Comparison of ENCODE assay signal across 9 cellular contexts in genomic region chr15:92277776-92278175, GRCh38.
DNase-seq lines count a peak whose midpoint lies in the region; ATAC-seq and TF ChIP-seq lines count a peak whose summit lies in the region.
"Had no signal": no experiment of that assay in that cellular context is flagged by ENCODE, and none has a peak within 500 bp of the region (broad histone marks: within the 10 kb centered on the region; RNA-seq: fewer than 3 reads in every experiment).

No MANE protein-coding gene starts in this region.

- H3K18ac ChIP-seq in mesendoderm (ENCODE audit: low read length) = no peak overlapping the region

- no peak overlapping the region for H2AK5ac ChIP-seq in mesendoderm (ENCODE audit: low read length)

- no peak overlapping the region for H3K56ac ChIP-seq in mesendoderm (ENCODE audit: low read length)

- POLR2A ChIA-PET in WTC11 (lab: Charles Lee) = no interaction called here

- H3K4me1 Mint-ChIP-seq in WTC11 = no peaks in the 10 kb centered on the region
- H3K4me1 Mint-ChIP-seq: naive thymus-derived CD4-positive, alpha-beta T cell had no signal

- ATAC-seq in HG02678 (IDR thresholded peaks at IDR 0.05; ENCODE audit: unreplicated experiment) = peak; percentile 63
- peak; percentile 69 for ATAC-seq in WTC11
- no peak for ATAC-seq in GM18870 (IDR thresholded peaks at IDR 0.05; ENCODE audit: unreplicated experiment)
- no peak for ATAC-seq in HG02870 (IDR thresholded peaks at IDR 0.05; ENCODE audit: unreplicated experiment)
- ATAC-seq: naive thymus-derived CD4-positive, alpha-beta T cell had no signal

- no peak for TF ChIP-seq CTCF in WTC11 (IDR thresholded peaks at IDR 0.05)

- H4K8ac ChIP-seq in mesendoderm (ENCODE audit: low read depth, low read length) = no peak overlapping the region

- H3K27me3 Mint-ChIP-seq in WTC11 (ENCODE audit: low read depth) = no peaks in the 10 kb centered on the region

- WGBS in mesendoderm (ENCODE audit: extremely low coverage, insufficient coverage, low lambda C conversion rate) = no CpG with 5 or more reads among the region's 1 CpG

- H3K9ac ChIP-seq in mesendoderm (ENCODE audit: low read length) = no peak overlapping the region

- no peaks in the 10 kb centered on the region for H3K79me1 ChIP-seq in mesendoderm (ENCODE audit: low read length)

- no peaks in the 10 kb centered on the region for H3K36me3 ChIP-seq in mesendoderm (ENCODE audit: control insufficient read depth, insufficient read depth, low read length)

- no peak overlapping the region for H2BK15ac ChIP-seq in mesendoderm (replicated peaks; ENCODE audit: low read depth)

- no peak overlapping the region for H2BK5ac ChIP-seq in mesendoderm (ENCODE audit: low read length)

- no peaks in the 10 kb centered on the region for H3K9me3 Mint-ChIP-seq in WTC11
- H3K9me3 Mint-ChIP-seq: naive thymus-derived CD4-positive, alpha-beta T cell had no signal

- H2BK120ac ChIP-seq in mesendoderm (ENCODE audit: low read depth, low read length) = no peak overlapping the region

- no peaks in the 10 kb centered on the region for H3K27me3 ChIP-seq in mesendoderm (ENCODE audit: insufficient read depth, low read length, poor library complexity)

- no peak overlapping the region for H3K4me3 ChIP-seq in mesendoderm (ENCODE audit: low read length)

- no peak overlapping the region for H3K4ac ChIP-seq in mesendoderm (ENCODE audit: low read depth, low read length)

- no peak overlapping the region for H3K4me3 Mint-ChIP-seq in WTC11
- H3K4me3 Mint-ChIP-seq: naive thymus-derived CD4-positive, alpha-beta T cell had no signal

- no peak overlapping the region for H3K27ac Mint-ChIP-seq in WTC11
- H3K27ac Mint-ChIP-seq: naive thymus-derived CD4-positive, alpha-beta T cell had no signal

- H3K27ac ChIP-seq in mesendoderm (ENCODE audit: low read depth, low read length) = no peak overlapping the region

- DNase-seq in SIG-M5 treated with dmso at 0.1 percent for 504 hours (lab: John Stamatoyannopoulos, UW; ENCODE audit: unreplicated experiment) (peak; percentile 11), SIG-M5 (lab: John Stamatoyannopoulos, UW) (no peak), WTC11 (ENCODE audit: low spot score) (no peak), mesendoderm (peak; percentile 49), T1000 (lab: John Stamatoyannopoulos, UW) (no peak)

- no peaks in the 10 kb centered on the region for H3K79me2 ChIP-seq in mesendoderm (ENCODE audit: control insufficient read depth, insufficient read depth, low read length)

- H3K4me1 ChIP-seq in mesendoderm (ENCODE audit: control insufficient read depth, low read depth, low read length) = no peaks in the 10 kb centered on the region

- H3K23ac ChIP-seq in mesendoderm (ENCODE audit: low read length) = no peak overlapping the region

- CTCF ChIA-PET in WTC11 (lab: Charles Lee) = interaction anchor here (3.6 kb wide), 1 partner anchor 27 kb away, joined by 11 read pairs; no protein-coding TSS in a partner anchor

- H4K5ac ChIP-seq in mesendoderm (ENCODE audit: low read length) = no peak overlapping the region

- no peak overlapping the region for H3K4me2 ChIP-seq in mesendoderm (ENCODE audit: low read length)

- no peaks in the 10 kb centered on the region for H3K36me3 Mint-ChIP-seq in WTC11
- H3K36me3 Mint-ChIP-seq: naive thymus-derived CD4-positive, alpha-beta T cell had no signal

TF ChIP-seq in WTC11, 78 proteins besides CTCF, POLR2A, EP300 and RAD21:
- TF ChIP-seq CREB1 (CRISPR knock-in tag; IDR thresholded peaks at IDR 0.05) (no peak), STAT6 (CRISPR knock-in tag; conservative IDR thresholded peaks at IDR 0.05; ENCODE audit: low read depth) (no peak), ZNF425 (CRISPR knock-in tag; conservative IDR thresholded peaks at IDR 0.05) (no peak), KAT7 (CRISPR knock-in tag; IDR thresholded peaks at IDR 0.05; ENCODE audit: borderline replicate concordance) (no peak), ATF3 (CRISPR knock-in tag; conservative IDR thresholded peaks at IDR 0.05) (no peak), PRRX2 (CRISPR knock-in tag; IDR thresholded peaks at IDR 0.05) (no peak), MLX (CRISPR knock-in tag; IDR thresholded peaks at IDR 0.05) (no peak), EMX1 (CRISPR knock-in tag; IDR thresholded peaks at IDR 0.05) (no peak)

Comparison
In these comparisons a context has a peak if more than half of its experiments do, and no peak if none do; other contexts are left out.
1. DNase-seq: peak in SIG-M5 treated with dmso at 0.1 percent for 504 hours (single experiment) and mesendoderm (single experiment); none in SIG-M5 (single experiment), WTC11 (single experiment) and T1000 (single experiment).
2. ATAC-seq: peak in HG02678 (single experiment) and WTC11 (single experiment); none in GM18870 (single experiment) and HG02870 (single experiment).